ENCODE assay signal across 20 cellular contexts in genomic region chr13:58883405-58883804, GRCh38.
"Had no signal": no experiment of that assay in that cellular context is flagged by ENCODE, and none has a peak within 500 bp of the region (broad histone marks: within the 10 kb centered on the region; RNA-seq: fewer than 3 reads in every experiment).

No MANE protein-coding gene starts in this region.

- DNase-seq: KBM-7, MV-4-11, NCI-H1048, NCI-H1105, NCI-H1417, NCI-H1436 treated with DMSO at 0.1 percent for 48 hours, NCI-H1694, NCI-H187 treated with DMSO at 0.1 percent for 48 hours, NCI-H2029 treated with DMSO at 0.1 percent for 48 hours, NCI-H2171 treated with DMSO at 0.1 percent for 48 hours, NCI-H345, NCI-H446 treated with DMSO at 0.1 percent for 48 hours, NCI-H510A treated with DMSO at 0.1 percent for 48 hours, NCI-H526, NCI-H748 treated with DMSO at 0.1 percent for 48 hours, Right ventricle myocardium superior, RPMI8226, SIG-M5, SK-N-SH, SW 1271 had no signal
